In genomic region chr7:133514551-133514950, GRCh38 we compare ENCODE assay signal across 4 cellular contexts.
"Had no signal": no experiment of that assay in that cellular context is flagged by ENCODE, and none has a peak within 500 bp of the region (broad histone marks: within the 10 kb centered on the region; RNA-seq: fewer than 3 reads in every experiment).

No MANE protein-coding gene starts in this region.

- DNase-seq: H9, HCEC 1CT had no signal

- H3K4me3 Mint-ChIP-seq: GM23338, H9, IgD-negative memory B cell had no signal

- H3K27me3 Mint-ChIP-seq: IgD-negative memory B cell had no signal

- H3K27ac Mint-ChIP-seq: GM23338, IgD-negative memory B cell had no signal

- H3K9me3 Mint-ChIP-seq: GM23338 had no signal

- H3K4me3 ChIP-seq: GM23338 had no signal

- ATAC-seq: GM23338 had no signal
